10 cellular contexts compared by ENCODE assay signal in the genomic region with DNA sequence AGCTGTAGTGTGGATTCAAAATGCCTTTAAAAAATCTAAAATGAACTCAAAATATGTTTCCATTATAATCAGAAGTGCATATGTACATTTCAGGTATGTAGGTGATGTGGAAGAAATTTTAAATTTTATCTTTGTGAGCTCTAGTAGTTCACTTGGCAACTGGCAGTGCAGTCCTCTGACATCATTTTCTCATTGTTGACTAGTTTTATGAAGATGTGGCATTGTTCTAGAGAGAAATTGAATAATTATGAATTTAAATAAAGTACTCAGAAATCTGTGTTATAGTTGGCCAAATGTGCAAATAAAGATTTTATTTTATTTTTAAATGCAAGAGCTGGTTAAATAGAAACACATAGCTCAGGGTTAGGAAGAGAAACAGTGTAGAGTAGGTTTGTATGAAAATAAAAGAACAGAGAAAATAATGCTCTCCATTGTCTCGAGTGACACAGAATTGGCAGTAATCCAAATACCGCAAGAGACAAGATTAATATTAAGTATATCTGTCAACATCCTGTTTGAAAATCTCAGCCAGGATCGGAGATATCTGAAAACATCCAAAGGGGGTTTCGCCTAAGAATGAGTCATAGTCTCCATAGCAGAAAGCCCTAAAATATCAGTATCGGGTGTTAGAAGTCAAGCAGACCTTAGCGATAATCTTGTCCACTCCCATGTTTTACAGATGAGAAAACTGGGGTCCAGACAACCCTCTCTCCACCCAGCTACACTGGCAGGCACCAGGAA.
DNase-seq lines count a peak whose midpoint lies in the region; ATAC-seq and TF ChIP-seq lines count a peak whose summit lies in the region.
"Had no signal": no experiment of that assay in that cellular context is flagged by ENCODE, and none has a peak within 500 bp of the region (broad histone marks: within the 10 kb centered on the region; RNA-seq: fewer than 3 reads in every experiment).

No MANE protein-coding gene starts in this region.

- peaks cover 2% of the 10 kb centered on the region for H3K36me3 Mint-ChIP-seq in T-helper 17 cell (ENCODE audit: low read depth)

- DNase-seq in AG04450 (ENCODE audit: low read depth, low spot score) = peak; percentile 6
- no peak for DNase-seq in T-helper 17 cell
- DNase-seq in right cardiac atrium = no peak
- no peak for DNase-seq in NCI-H526 treated with DMSO at 0.1 percent for 48 hours (lab: John Stamatoyannopoulos, UW)
- no peak for DNase-seq in NCI-H1694 (lab: John Stamatoyannopoulos, UW)
- DNase-seq: activated CD8-positive, alpha-beta memory T cell treated with anti-CD3 and anti-CD28 coated beads, Interleukin-2, amount 50 U/mL, for 48 hours; psoas muscle had no signal

- intact Hi-C loops in right cardiac atrium (cut with DNase I) = no loop called here

- WGBS in right cardiac atrium = 8% methylated on average over 6 of the region's 6 CpGs

- ATAC-seq in T-helper 17 cell (peak; percentile 87), right cardiac atrium (peak; percentile 31 to 53), GM18519 (IDR thresholded peaks at IDR 0.05; ENCODE audit: low FRiP score, unreplicated experiment) (no peak), HG02623 (IDR thresholded peaks at IDR 0.05; ENCODE audit: unreplicated experiment) (no peak)

- H3K4me1 Mint-ChIP-seq in T-helper 17 cell = peaks cover 12% of the 10 kb centered on the region

- TF ChIP-seq CTCF in AG04450 (IDR thresholded peaks at IDR 0.05; ENCODE audit: low read depth, low read length) = no peak
- TF ChIP-seq CTCF in HEK293 (tag by site-specific recombination; IDR thresholded peaks at IDR 0.05) = no peak

- H3K4me3 ChIP-seq in AG04450 (ENCODE audit: low read depth, low read length) = no peak overlapping the region
- no peak overlapping the region for H3K4me3 ChIP-seq in HEK293 (ENCODE audit: low read depth, low read length)
- H3K4me3 ChIP-seq in right cardiac atrium (ENCODE audit: low read length) = no peak overlapping the region
- H3K4me3 ChIP-seq: psoas muscle had no signal

- H3K27ac ChIP-seq in AG04450 (ENCODE audit: low read depth, low read length) (no peak overlapping the region), HEK293 (ENCODE audit: extremely low read depth, low read depth, low read length) (peak overlapping the region; percentile 17; the same call in 1 of the 2 replicates), right cardiac atrium (ENCODE audit: low read length) (no peak overlapping the region)
- H3K27ac ChIP-seq: psoas muscle had no signal

- POLR2A ChIA-PET in AG04450 (lab: Yijun Ruan, JAX) (interaction anchor here (0.6 kb wide), 1 partner anchor 190 kb away, joined by 3 read pairs; no protein-coding TSS in a partner anchor), HEK293 (lab: Yijun Ruan, JAX) (no interaction called here)

- H3K27me3 Mint-ChIP-seq in T-helper 17 cell = no peaks in the 10 kb centered on the region

- H3K9me3 ChIP-seq in AG04450 (ENCODE audit: control insufficient read depth, insufficient read depth, low read length) (no peaks in the 10 kb centered on the region), HEK293 (ENCODE audit: control insufficient read depth, insufficient read depth, low read depth, low read length) (no peaks in the 10 kb centered on the region), T-helper 17 cell (ENCODE audit: control insufficient read depth, low read length, poor library complexity, severe bottlenecking) (no peaks in the 10 kb centered on the region), right cardiac atrium (ENCODE audit: control insufficient read depth, low read length) (no peaks in the 10 kb centered on the region)
- H3K9me3 ChIP-seq: psoas muscle had no signal

- H3K4me1 ChIP-seq in HEK293 (ENCODE audit: control insufficient read depth, insufficient read depth, low read length) (peaks cover 13% of the 10 kb centered on the region), right cardiac atrium (ENCODE audit: control insufficient read depth, insufficient read depth, low read length) (no peaks in the 10 kb centered on the region)
- H3K4me1 ChIP-seq: psoas muscle had no signal

- H3K36me3 ChIP-seq in HEK293 (ENCODE audit: control insufficient read depth in 2 of 2, insufficient read depth in 1 of 2, low read length in 2 of 2) = no peaks in the 10 kb centered on the region

- CTCF ChIA-PET in AG04450 (lab: Charles Lee) (interaction anchor here (0.6 to 1.8 kb wide), 2 partner anchors 14 to 68 kb away, joined by 3 to 6 read pairs; no protein-coding TSS in a partner anchor), HEK293 (lab: Yijun Ruan, JAX) (interaction anchor here (0.7 to 1.9 kb wide), 5 partner anchors 11 to 330 kb away, joined by 3 to 12 read pairs (median 4); no protein-coding TSS in a partner anchor)

- no peaks in the 10 kb centered on the region for H3K27me3 ChIP-seq in AG04450 (ENCODE audit: control insufficient read depth, insufficient read depth, low read length)
- H3K27me3 ChIP-seq in right cardiac atrium (ENCODE audit: control insufficient read depth, insufficient read depth) = no peaks in the 10 kb centered on the region

- peak overlapping the region; percentile 79 for H3K27ac Mint-ChIP-seq in T-helper 17 cell

- H3K4me3 Mint-ChIP-seq in T-helper 17 cell = peak overlapping the region; percentile 53

TF ChIP-seq in HEK293, 187 proteins besides CTCF, POLR2A, EP300 and RAD21 (continues in another document):
- TF ChIP-seq ZNF621 (tag by site-specific recombination; IDR thresholded peaks at IDR 0.05) (no peak), ZNF311 (tag by site-specific recombination; IDR thresholded peaks at IDR 0.05; ENCODE audit: borderline replicate concordance) (no peak), SCRT2 (tag by site-specific recombination; IDR thresholded peaks at IDR 0.05) (no peak), ZNF202 (tag by site-specific recombination; IDR thresholded peaks at IDR 0.05; ENCODE audit: borderline replicate concordance) (no peak), ZNF121 (tag by site-specific recombination; IDR thresholded peaks at IDR 0.05) (no peak), ZNF664 (tag by site-specific recombination; IDR thresholded peaks at IDR 0.05) (no peak), ZNF777 (tag by site-specific recombination; IDR thresholded peaks at IDR 0.05; ENCODE audit: borderline replicate concordance) (no peak), ZNF670 (tag by site-specific recombination; IDR thresholded peaks at IDR 0.05; ENCODE audit: low read depth) (no peak), GFI1B (tag by site-specific recombination; IDR thresholded peaks at IDR 0.05) (0 out of 2 replicates have a peak, but pooled peaks have one; percentile 46), ZNF2 (tag by site-specific recombination; IDR thresholded peaks at IDR 0.05) (no peak), ZNF660 (tag by site-specific recombination; IDR thresholded peaks at IDR 0.05) (0 out of 2 replicates have a peak, but pooled peaks have one; percentile 22), ZNF335 (tag by site-specific recombination; conservative IDR thresholded peaks at IDR 0.05) (peak; percentile 26), ZBTB20 (tag by site-specific recombination; IDR thresholded peaks at IDR 0.05) (peak; percentile 39; the same call in 1 of the 2 replicates), ZFP69B (tag by site-specific recombination; IDR thresholded peaks at IDR 0.05) (no peak)
- TF ChIP-seq, protein P1, sequence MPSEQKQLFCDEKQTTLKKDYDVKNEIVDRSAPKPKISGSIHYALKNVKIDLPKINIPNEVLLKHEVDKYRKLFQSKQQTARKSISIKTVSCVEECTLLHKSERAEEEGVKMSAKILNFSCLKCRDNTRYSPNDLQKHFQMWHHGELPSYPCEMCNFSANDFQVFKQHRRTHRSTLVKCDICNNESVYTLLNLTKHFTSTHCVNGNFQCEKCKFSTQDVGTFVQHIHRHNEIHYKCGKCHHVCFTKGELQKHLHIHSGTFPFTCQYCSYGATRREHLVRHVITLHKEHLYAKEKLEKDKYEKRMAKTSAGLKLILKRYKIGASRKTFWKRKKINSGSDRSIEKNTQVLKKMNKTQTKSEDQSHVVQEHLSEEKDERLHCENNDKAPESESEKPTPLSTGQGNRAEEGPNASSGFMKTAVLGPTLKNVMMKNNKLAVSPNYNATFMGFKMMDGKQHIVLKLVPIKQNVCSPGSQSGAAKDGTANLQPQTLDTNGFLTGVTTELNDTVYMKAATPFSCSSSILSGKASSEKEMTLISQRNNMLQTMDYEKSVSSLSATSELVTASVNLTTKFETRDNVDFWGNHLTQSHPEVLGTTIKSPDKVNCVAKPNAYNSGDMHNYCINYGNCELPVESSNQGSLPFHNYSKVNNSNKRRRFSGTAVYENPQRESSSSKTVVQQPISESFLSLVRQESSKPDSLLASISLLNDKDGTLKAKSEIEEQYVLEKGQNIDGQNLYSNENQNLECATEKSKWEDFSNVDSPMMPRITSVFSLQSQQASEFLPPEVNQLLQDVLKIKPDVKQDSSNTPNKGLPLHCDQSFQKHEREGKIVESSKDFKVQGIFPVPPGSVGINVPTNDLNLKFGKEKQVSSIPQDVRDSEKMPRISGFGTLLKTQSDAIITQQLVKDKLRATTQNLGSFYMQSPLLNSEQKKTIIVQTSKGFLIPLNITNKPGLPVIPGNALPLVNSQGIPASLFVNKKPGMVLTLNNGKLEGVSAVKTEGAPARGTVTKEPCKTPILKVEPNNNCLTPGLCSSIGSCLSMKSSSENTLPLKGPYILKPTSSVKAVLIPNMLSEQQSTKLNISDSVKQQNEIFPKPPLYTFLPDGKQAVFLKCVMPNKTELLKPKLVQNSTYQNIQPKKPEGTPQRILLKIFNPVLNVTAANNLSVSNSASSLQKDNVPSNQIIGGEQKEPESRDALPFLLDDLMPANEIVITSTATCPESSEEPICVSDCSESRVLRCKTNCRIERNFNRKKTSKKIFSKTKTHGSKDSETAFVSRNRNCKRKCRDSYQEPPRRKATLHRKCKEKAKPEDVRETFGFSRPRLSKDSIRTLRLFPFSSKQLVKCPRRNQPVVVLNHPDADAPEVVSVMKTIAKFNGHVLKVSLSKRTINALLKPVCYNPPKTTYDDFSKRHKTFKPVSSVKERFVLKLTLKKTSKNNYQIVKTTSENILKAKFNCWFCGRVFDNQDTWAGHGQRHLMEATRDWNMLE (tag by site-specific recombination; conservative IDR thresholded peaks at IDR 0.05; ENCODE audit: low read depth) = peak; percentile 33; the same call in 1 of the 2 replicates

Comparison
In these comparisons a context has a peak if more than half of its experiments do, and no peak if none do; other contexts are left out.
1. ATAC-seq: peak in T-helper 17 cell (single experiment) and right cardiac atrium (2 of 2); none in GM18519 (single experiment) and HG02623 (single experiment).